10 cellular contexts compared by ENCODE assay signal in genomic region chr19:11152318-11153062, GRCh38. TPM values are rescaled to one million over a fixed set of nuclear protein-coding genes. Genes with fewer than 3 reads are reported as not detected.
A peak's percentile ranks its signal among the peaks of the same experiment; 100 is the strongest.
DNase-seq lines count a peak whose midpoint lies in the region; TF ChIP-seq lines count a peak whose summit lies in the region.
"Had no signal": no experiment of that assay in that cellular context is flagged by ENCODE, and none has a peak within 500 bp of the region (broad histone marks: within the 10 kb centered on the region; RNA-seq: fewer than 3 reads in every experiment).

No MANE protein-coding gene starts in this region.

- peaks cover 55% of the 10 kb centered on the region for H3K79me2 ChIP-seq in neural progenitor cell (ENCODE audit: low read depth)

- POLR2A ChIA-PET in RWPE1 (lab: Yijun Ruan, JAX; ENCODE audit: low non-redundant PET) = no interaction called here

- CTCF ChIA-PET in RWPE1 (lab: Yijun Ruan, JAX) = no interaction called here

- H3K9me3 ChIP-seq in neural progenitor cell (ENCODE audit: low read depth) = no peaks in the 10 kb centered on the region
- H3K9me3 ChIP-seq: BLaER1 treated with 17β-estradiol and CSF1 and Interleukin-3, amounts not matched to agents 10 nM and 100 nM had no signal

- H3K27ac Mint-ChIP-seq in neural progenitor cell = no peak overlapping the region

- H3K9me3 Mint-ChIP-seq in neural progenitor cell = no peaks in the 10 kb centered on the region

- in situ Hi-C loops in ACHN (cut with HindIII; ENCODE audit: low pct_ligation_motif_present, low pct_unique_long_range_greater_than_20kb, low sequenced_read_pairs) = no loop called here

- peaks cover 4% of the 10 kb centered on the region for H3K27me3 Mint-ChIP-seq in neural progenitor cell (ENCODE audit: insufficient read depth, low read depth)

- no peaks in the 10 kb centered on the region for H4K20me1 ChIP-seq in neural progenitor cell (ENCODE audit: low read depth)

- DNase-seq in ACHN = peak; percentile 68
- DNase-seq in RWPE1 (ENCODE audit: low spot score) = peak; percentile 35
- peak; percentile 92 for DNase-seq in fibroblast of the aortic adventitia (ENCODE audit: low read depth)
- no peak for DNase-seq in neural progenitor cell (ENCODE audit: low spot score)
- DNase-seq in UCSD-AML1 (lab: John Stamatoyannopoulos, UW; ENCODE audit: unreplicated experiment) = no peak
- no peak for DNase-seq in stimulated activated CD4-positive, alpha-beta T cell treated with anti-CD3 and anti-CD28 coated beads, Interleukin-2, amount 100 ng/mL, for 24 hours
- no peak for DNase-seq in NCI-H2081 treated with DMSO at 0.1 percent for 48 hours (lab: John Stamatoyannopoulos, UW)
- DNase-seq in SHP77 treated with DMSO at 0.1 percent for 48 hours (lab: John Stamatoyannopoulos, UW) = no peak

- H3K27ac ChIP-seq in RWPE1 = peak overlapping the region; percentile 100
- H3K27ac ChIP-seq in neural progenitor cell = no peak overlapping the region
- H3K27ac ChIP-seq: HL-60 had no signal

- H3K9ac ChIP-seq in neural progenitor cell = no peak overlapping the region

- H3K27me3 ChIP-seq in neural progenitor cell = no peaks in the 10 kb centered on the region
- H3K27me3 ChIP-seq: BLaER1 treated with 17β-estradiol and CSF1 and Interleukin-3, amounts not matched to agents 10 nM and 100 nM had no signal

- no peak overlapping the region for H3K4me2 ChIP-seq in neural progenitor cell

- TF ChIP-seq CTCF in RWPE1 (conservative IDR thresholded peaks at IDR 0.05; ENCODE audit: low read depth) (no peak), fibroblast of the aortic adventitia (IDR thresholded peaks at IDR 0.05; ENCODE audit: insufficient read depth, low read length) (no peak), neural progenitor cell (IDR thresholded peaks at IDR 0.05) (no peak)

- no peak overlapping the region for H3K4me3 ChIP-seq in fibroblast of the aortic adventitia (ENCODE audit: low read depth, low read length)
- H3K4me3 ChIP-seq in neural progenitor cell = no peak overlapping the region
- H3K4me3 ChIP-seq: BLaER1 treated with 17β-estradiol and CSF1 and Interleukin-3, amounts not matched to agents 10 nM and 100 nM had no signal

- H3K36me3 Mint-ChIP-seq in neural progenitor cell = peaks cover 15% of the 10 kb centered on the region

- H3F3A ChIP-seq in neural progenitor cell (ENCODE audit: low read depth) = no peaks in the 10 kb centered on the region

- H3K4me1 Mint-ChIP-seq in neural progenitor cell = peaks cover 14% of the 10 kb centered on the region

- no peaks in the 10 kb centered on the region for H3K36me3 ChIP-seq in neural progenitor cell

- H2AFZ ChIP-seq in neural progenitor cell (replicated peaks) = no peak overlapping the region

- H3K4me3 Mint-ChIP-seq in neural progenitor cell = peak overlapping the region; percentile 57

- H3K4me1 ChIP-seq in neural progenitor cell = peaks cover 8% of the 10 kb centered on the region

RNA-seq across cellular contexts. Expression of gene SPC24, which starts 3.1 kb away (rescaled TPM):
- total RNA-seq in fibroblast of the aortic adventitia (ENCODE audit: low replicate concordance) (8.9 and 49.0 TPM in 2 replicates), neural progenitor cell (ENCODE audit: low replicate concordance) (56.7 and 57.1 TPM in 2 replicates)

RNA-seq across cellular contexts. Expression of gene KANK2, which starts 44.9 kb away (rescaled TPM):
- total RNA-seq in fibroblast of the aortic adventitia (ENCODE audit: low replicate concordance) (398 and 590 TPM in 2 replicates), neural progenitor cell (ENCODE audit: low replicate concordance) (17.5 and 35.4 TPM in 2 replicates)

Comparison
In these comparisons a context has a peak if more than half of its experiments do, and no peak if none do; other contexts are left out.
1. DNase-seq: peak in ACHN (single experiment), RWPE1 (single experiment) and fibroblast of the aortic adventitia (single experiment); none in neural progenitor cell (single experiment), UCSD-AML1 (single experiment), stimulated activated CD4-positive, alpha-beta T cell treated with anti-CD3 and anti-CD28 coated beads, Interleukin-2, amount 100 ng/mL, for 24 hours (0 of 2), NCI-H2081 treated with DMSO at 0.1 percent for 48 hours (single experiment) and SHP77 treated with DMSO at 0.1 percent for 48 hours (single experiment).
2. RNA of gene KANK2, which starts 44.9 kb away (total RNA-seq): 398 to 590 TPM in fibroblast of the aortic adventitia; 17.5 to 35.4 TPM in neural progenitor cell; every median in the first group is over 10 times any median in the second.